Comparison of ENCODE assay signal across 1 cellular context in genomic region chr10:67837519-67838314, GRCh38.
TF ChIP-seq lines count a peak whose summit lies in the region.

DNAJC12 (minus strand) TSS chr10:67838188; CDS start chr10:67838011, 177 bp downstream.

TF ChIP-seq in K562, 482 proteins besides CTCF, POLR2A, EP300 and RAD21 (continued from another document and continues in another):
- TF ChIP-seq ETS2 (tag; IDR thresholded peaks at IDR 0.05; ENCODE audit: borderline replicate concordance, poor library complexity, severe bottlenecking) (no peak), SUPT5H (IDR thresholded peaks at IDR 0.05) (peak; percentile 69), ZNF444 (CRISPR knock-in tag; IDR thresholded peaks at IDR 0.05) (no peak), NFIC (IDR thresholded peaks at IDR 0.05) (peak; percentile 74), E2F4 (CRISPR knock-in tag; IDR thresholded peaks at IDR 0.05; ENCODE audit: low read depth) (no peak), ARID4B (CRISPR knock-in tag; IDR thresholded peaks at IDR 0.05) (no peak), MXI1 (IDR thresholded peaks at IDR 0.05; ENCODE audit: low read depth, low read length) (peak; percentile 67; the same call in 1 of the 2 replicates), ZSCAN29 (IDR thresholded peaks at IDR 0.05) (no peak), BRCA1 (IDR thresholded peaks at IDR 0.05) (no peak), BRCA1 (CRISPR knock-in tag; IDR thresholded peaks at IDR 0.05) (no peak), ZNF217 (CRISPR knock-in tag; IDR thresholded peaks at IDR 0.05) (no peak), CXXC5 (CRISPR knock-in tag; IDR thresholded peaks at IDR 0.05) (no peak), ZNF717 (CRISPR knock-in tag; IDR thresholded peaks at IDR 0.05) (no peak), CAMTA2 (CRISPR knock-in tag; conservative IDR thresholded peaks at IDR 0.05) (no peak), EHMT2 (IDR thresholded peaks at IDR 0.05) (no peak), TFAM (CRISPR knock-in tag; conservative IDR thresholded peaks at IDR 0.05) (no peak), ERF (CRISPR knock-in tag; IDR thresholded peaks at IDR 0.05) (no peak), TEAD1 (CRISPR knock-in tag; IDR thresholded peaks at IDR 0.05) (no peak), STAT5A (IDR thresholded peaks at IDR 0.05; ENCODE audit: borderline replicate concordance, low read length) (no peak), FOXK2 (conservative IDR thresholded peaks at IDR 0.05 in 1 of 2, IDR thresholded peaks at IDR 0.05 in 1 of 2; ENCODE audit: low read depth in 2 of 2) (peak; percentile 96 to 98), ADNP (tag; IDR thresholded peaks at IDR 0.05) (no peak), NCOR1 (IDR thresholded peaks at IDR 0.05) (peak; percentile 40; the same call in 1 of the 2 replicates), ZBTB17 (CRISPR knock-in tag; IDR thresholded peaks at IDR 0.05) (no peak), SRSF7 (optimal IDR thresholded peaks at IDR 0.05; ENCODE audit: low read depth, low read length) (no peak), U2AF2 (optimal IDR thresholded peaks at IDR 0.05; ENCODE audit: low read depth, low read length) (no peak), BRD9 (IDR thresholded peaks at IDR 0.05; ENCODE audit: low read depth, partially characterized antibody) (no peak), POLR2G (IDR thresholded peaks at IDR 0.05; ENCODE audit: low read depth, low read length) (peak; percentile 57), HNRNPLL (IDR thresholded peaks at IDR 0.05; ENCODE audit: low read depth, low read length, poor library complexity, severe bottlenecking) (no peak), ZNF347 (CRISPR knock-in tag; IDR thresholded peaks at IDR 0.05; ENCODE audit: low read depth) (no peak), NR1H2 (CRISPR knock-in tag; IDR thresholded peaks at IDR 0.05) (no peak), THRAP3 (IDR thresholded peaks at IDR 0.05; ENCODE audit: borderline replicate concordance) (no peak), KDM4B (IDR thresholded peaks at IDR 0.05; ENCODE audit: borderline replicate concordance in 2 of 2, low read depth in 1 of 2) (no peak), THRB (CRISPR knock-in tag; conservative IDR thresholded peaks at IDR 0.05) (no peak), WHSC1 (IDR thresholded peaks at IDR 0.05; ENCODE audit: low read length) (no peak), SNRNP70 (optimal IDR thresholded peaks at IDR 0.05; ENCODE audit: low read depth, low read length) (no peak), SMAD2 (IDR thresholded peaks at IDR 0.05; ENCODE audit: low read depth, low read length) (no peak), ATF7 (IDR thresholded peaks at IDR 0.05) (peak; percentile 80; the same call in 1 of the 2 replicates), POU5F1 (IDR thresholded peaks at IDR 0.05; ENCODE audit: borderline replicate concordance, low read depth, low read length, partially characterized antibody) (no peak), RFX1 (IDR thresholded peaks at IDR 0.05) (no peak), MLX (CRISPR knock-in tag; conservative IDR thresholded peaks at IDR 0.05) (no peak), NFATC3 (IDR thresholded peaks at IDR 0.05) (no peak), ZNF280A (IDR thresholded peaks at IDR 0.05; ENCODE audit: low read depth, partially characterized antibody) (no peak), MYNN (IDR thresholded peaks at IDR 0.05) (no peak), MYNN (CRISPR knock-in tag; IDR thresholded peaks at IDR 0.05) (no peak), NR3C1 (CRISPR knock-in tag; IDR thresholded peaks at IDR 0.05) (no peak), CBX3 (IDR thresholded peaks at IDR 0.05; ENCODE audit: borderline replicate concordance in 1 of 2, low read length in 2 of 2) (no peak), EWSR1 (IDR thresholded peaks at IDR 0.05; ENCODE audit: borderline replicate concordance, low read depth, partially characterized antibody) (no peak), NFRKB (IDR thresholded peaks at IDR 0.05; ENCODE audit: low read depth) (peak; percentile 48), ELF2 (CRISPR knock-in tag; IDR thresholded peaks at IDR 0.05) (no peak)
- TF ChIP-seq, protein P1, sequence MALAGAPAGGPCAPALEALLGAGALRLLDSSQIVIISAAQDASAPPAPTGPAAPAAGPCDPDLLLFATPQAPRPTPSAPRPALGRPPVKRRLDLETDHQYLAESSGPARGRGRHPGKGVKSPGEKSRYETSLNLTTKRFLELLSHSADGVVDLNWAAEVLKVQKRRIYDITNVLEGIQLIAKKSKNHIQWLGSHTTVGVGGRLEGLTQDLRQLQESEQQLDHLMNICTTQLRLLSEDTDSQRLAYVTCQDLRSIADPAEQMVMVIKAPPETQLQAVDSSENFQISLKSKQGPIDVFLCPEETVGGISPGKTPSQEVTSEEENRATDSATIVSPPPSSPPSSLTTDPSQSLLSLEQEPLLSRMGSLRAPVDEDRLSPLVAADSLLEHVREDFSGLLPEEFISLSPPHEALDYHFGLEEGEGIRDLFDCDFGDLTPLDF (CRISPR knock-in tag; IDR thresholded peaks at IDR 0.05): no peak
- TF ChIP-seq, protein P2, sequence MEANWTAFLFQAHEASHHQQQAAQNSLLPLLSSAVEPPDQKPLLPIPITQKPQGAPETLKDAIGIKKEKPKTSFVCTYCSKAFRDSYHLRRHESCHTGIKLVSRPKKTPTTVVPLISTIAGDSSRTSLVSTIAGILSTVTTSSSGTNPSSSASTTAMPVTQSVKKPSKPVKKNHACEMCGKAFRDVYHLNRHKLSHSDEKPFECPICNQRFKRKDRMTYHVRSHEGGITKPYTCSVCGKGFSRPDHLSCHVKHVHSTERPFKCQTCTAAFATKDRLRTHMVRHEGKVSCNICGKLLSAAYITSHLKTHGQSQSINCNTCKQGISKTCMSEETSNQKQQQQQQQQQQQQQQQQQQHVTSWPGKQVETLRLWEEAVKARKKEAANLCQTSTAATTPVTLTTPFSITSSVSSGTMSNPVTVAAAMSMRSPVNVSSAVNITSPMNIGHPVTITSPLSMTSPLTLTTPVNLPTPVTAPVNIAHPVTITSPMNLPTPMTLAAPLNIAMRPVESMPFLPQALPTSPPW (CRISPR knock-in tag; IDR thresholded peaks at IDR 0.05): peak; percentile 21; the same call in 1 of the 2 replicates
- TF ChIP-seq, protein P3, sequence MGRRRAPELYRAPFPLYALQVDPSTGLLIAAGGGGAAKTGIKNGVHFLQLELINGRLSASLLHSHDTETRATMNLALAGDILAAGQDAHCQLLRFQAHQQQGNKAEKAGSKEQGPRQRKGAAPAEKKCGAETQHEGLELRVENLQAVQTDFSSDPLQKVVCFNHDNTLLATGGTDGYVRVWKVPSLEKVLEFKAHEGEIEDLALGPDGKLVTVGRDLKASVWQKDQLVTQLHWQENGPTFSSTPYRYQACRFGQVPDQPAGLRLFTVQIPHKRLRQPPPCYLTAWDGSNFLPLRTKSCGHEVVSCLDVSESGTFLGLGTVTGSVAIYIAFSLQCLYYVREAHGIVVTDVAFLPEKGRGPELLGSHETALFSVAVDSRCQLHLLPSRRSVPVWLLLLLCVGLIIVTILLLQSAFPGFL (CRISPR knock-in tag; IDR thresholded peaks at IDR 0.05): no peak
- TF ChIP-seq, protein P4, sequence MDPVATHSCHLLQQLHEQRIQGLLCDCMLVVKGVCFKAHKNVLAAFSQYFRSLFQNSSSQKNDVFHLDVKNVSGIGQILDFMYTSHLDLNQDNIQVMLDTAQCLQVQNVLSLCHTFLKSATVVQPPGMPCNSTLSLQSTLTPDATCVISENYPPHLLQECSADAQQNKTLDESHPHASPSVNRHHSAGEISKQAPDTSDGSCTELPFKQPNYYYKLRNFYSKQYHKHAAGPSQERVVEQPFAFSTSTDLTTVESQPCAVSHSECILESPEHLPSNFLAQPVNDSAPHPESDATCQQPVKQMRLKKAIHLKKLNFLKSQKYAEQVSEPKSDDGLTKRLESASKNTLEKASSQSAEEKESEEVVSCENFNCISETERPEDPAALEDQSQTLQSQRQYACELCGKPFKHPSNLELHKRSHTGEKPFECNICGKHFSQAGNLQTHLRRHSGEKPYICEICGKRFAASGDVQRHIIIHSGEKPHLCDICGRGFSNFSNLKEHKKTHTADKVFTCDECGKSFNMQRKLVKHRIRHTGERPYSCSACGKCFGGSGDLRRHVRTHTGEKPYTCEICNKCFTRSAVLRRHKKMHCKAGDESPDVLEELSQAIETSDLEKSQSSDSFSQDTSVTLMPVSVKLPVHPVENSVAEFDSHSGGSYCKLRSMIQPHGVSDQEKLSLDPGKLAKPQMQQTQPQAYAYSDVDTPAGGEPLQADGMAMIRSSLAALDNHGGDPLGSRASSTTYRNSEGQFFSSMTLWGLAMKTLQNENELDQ (CRISPR knock-in tag; IDR thresholded peaks at IDR 0.05; ENCODE audit: borderline replicate concordance): no peak
- TF ChIP-seq, protein P5, sequence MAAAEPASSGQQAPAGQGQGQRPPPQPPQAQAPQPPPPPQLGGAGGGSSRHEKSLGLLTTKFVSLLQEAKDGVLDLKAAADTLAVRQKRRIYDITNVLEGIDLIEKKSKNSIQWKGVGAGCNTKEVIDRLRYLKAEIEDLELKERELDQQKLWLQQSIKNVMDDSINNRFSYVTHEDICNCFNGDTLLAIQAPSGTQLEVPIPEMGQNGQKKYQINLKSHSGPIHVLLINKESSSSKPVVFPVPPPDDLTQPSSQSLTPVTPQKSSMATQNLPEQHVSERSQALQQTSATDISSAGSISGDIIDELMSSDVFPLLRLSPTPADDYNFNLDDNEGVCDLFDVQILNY (CRISPR knock-in tag; IDR thresholded peaks at IDR 0.05): no peak
- TF ChIP-seq, protein P6, sequence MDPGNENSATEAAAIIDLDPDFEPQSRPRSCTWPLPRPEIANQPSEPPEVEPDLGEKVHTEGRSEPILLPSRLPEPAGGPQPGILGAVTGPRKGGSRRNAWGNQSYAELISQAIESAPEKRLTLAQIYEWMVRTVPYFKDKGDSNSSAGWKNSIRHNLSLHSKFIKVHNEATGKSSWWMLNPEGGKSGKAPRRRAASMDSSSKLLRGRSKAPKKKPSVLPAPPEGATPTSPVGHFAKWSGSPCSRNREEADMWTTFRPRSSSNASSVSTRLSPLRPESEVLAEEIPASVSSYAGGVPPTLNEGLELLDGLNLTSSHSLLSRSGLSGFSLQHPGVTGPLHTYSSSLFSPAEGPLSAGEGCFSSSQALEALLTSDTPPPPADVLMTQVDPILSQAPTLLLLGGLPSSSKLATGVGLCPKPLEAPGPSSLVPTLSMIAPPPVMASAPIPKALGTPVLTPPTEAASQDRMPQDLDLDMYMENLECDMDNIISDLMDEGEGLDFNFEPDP (CRISPR knock-in tag; IDR thresholded peaks at IDR 0.05): no peak
